8 cellular contexts compared by ENCODE assay signal in the genomic region with DNA sequence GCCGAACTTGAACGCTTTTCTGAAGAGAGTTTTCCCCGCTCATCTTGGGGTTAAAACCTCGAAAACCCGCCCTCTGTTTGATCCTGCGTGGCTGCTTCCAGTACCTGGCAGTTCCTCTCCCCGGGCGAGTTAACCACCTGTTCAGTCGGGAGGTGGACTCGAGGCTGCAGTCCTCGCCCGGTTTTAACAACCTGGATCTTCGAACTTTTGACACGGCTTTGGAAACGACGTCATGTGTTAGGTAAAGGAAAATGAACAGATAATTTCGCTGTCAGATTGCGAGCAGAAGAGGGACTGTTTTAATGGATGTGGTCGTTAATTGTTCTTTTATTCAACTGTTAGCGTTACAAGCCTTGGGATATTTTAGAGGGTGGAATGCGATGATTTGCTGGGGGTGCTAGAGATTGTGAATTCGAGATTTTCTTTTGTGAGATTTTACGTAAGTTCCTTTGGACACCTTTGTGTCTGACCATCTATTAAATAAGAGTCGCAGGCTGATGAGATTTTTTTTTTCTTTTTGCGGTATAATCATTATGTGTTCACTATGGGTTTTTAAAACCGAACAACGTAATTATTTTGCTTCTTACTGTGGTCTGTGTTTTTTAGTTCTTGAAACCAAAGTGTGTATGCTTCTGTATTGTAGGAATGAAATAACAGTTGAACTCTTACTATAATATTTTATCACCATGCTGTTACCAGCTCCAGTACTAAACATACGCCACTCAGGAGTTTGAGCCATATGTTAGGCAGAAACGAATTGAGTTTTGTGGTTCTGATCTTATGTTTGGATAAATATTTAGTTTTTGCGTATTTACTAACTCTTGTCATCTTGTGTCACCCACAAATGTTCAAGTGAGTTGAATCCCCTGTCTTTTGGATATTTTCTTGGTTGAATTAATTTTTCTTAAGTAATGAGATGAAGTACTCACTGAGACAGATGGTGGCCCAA. TPM values are rescaled to one million over a fixed set of nuclear protein-coding genes. Genes with fewer than 3 reads are reported as not detected.
A peak's percentile ranks its signal among the peaks of the same experiment; 100 is the strongest.
DNase-seq lines count a peak whose midpoint lies in the region; ATAC-seq and TF ChIP-seq lines count a peak whose summit lies in the region.

No MANE protein-coding gene starts in this region.

- no peaks in the 10 kb centered on the region for H3K27me3 ChIP-seq in mesendoderm (ENCODE audit: insufficient read depth, low read length, poor library complexity)
- H3K27me3 ChIP-seq in upper lobe of right lung = no peaks in the 10 kb centered on the region

- no CpG with 5 or more reads among the region's 30 CpGs for WGBS in mesendoderm (ENCODE audit: extremely low coverage, insufficient coverage, low lambda C conversion rate)

- peaks cover under 1% of the 10 kb centered on the region for H3K27me3 Mint-ChIP-seq in activated naive CD4-positive, alpha-beta T cell treated with anti-CD3 and anti-CD28 coated beads for 36 hours (ENCODE audit: low read depth)

- no peak overlapping the region for H4K5ac ChIP-seq in mesendoderm (ENCODE audit: low read length)

- peaks cover 51% of the 10 kb centered on the region for H3K79me2 ChIP-seq in OCI-LY7 (ENCODE audit: insufficient read depth, low read depth, low read length)
- peaks cover 16% of the 10 kb centered on the region for H3K79me2 ChIP-seq in mesendoderm (ENCODE audit: control insufficient read depth, insufficient read depth, low read length)

- no peak overlapping the region for H4K8ac ChIP-seq in mesendoderm (ENCODE audit: low read depth, low read length)

- CTCF ChIA-PET in activated naive CD4-positive, alpha-beta T cell treated with anti-CD3 and anti-CD28 coated beads for 36 hours (lab: Charles Lee) = no interaction called here
- CTCF ChIA-PET in OCI-LY7 (lab: Charles Lee; ENCODE audit: unreplicated experiment) = no interaction called here

- H3K4me3 Mint-ChIP-seq in activated naive CD4-positive, alpha-beta T cell treated with anti-CD3 and anti-CD28 coated beads for 36 hours = peak overlapping the region; percentile 96

- no peaks in the 10 kb centered on the region for H4K20me1 ChIP-seq in OCI-LY7 (ENCODE audit: insufficient read depth, low read length)

- peak overlapping the region; percentile 89 for H3K56ac ChIP-seq in mesendoderm (ENCODE audit: low read length)

- H3K9me3 Mint-ChIP-seq in activated naive CD4-positive, alpha-beta T cell treated with anti-CD3 and anti-CD28 coated beads for 36 hours = peaks cover 24% of the 10 kb centered on the region

- peak overlapping the region; percentile 2; the same call in 1 of the 2 replicates for H2AFZ ChIP-seq in OCI-LY7 (ENCODE audit: low read length)

- H3K23ac ChIP-seq in mesendoderm (ENCODE audit: low read length) = no peak overlapping the region

- intact Hi-C loops in activated naive CD4-positive, alpha-beta T cell treated with anti-CD3 and anti-CD28 coated beads for 36 hours (cut with micrococcal nuclease) = loop anchor here (1.0 to 5.0 kb wide), 17 partner anchors 18 to 940 kb away; a partner anchor contains a TSS
- intact Hi-C loops in OCI-LY7 (cut with micrococcal nuclease; ENCODE audit: unreplicated experiment) (loop anchor here (2.0 to 10.0 kb wide), 6 partner anchors 135 to 672 kb away; a partner anchor contains a TSS), upper lobe of right lung (cut with DNase I) (no loop called here)

- peaks cover 39% of the 10 kb centered on the region for H3K4me1 Mint-ChIP-seq in activated naive CD4-positive, alpha-beta T cell treated with anti-CD3 and anti-CD28 coated beads for 36 hours (ENCODE audit: low read depth)

- DNase-seq in activated naive CD4-positive, alpha-beta T cell treated with anti-CD3 and anti-CD28 coated beads for 36 hours = peak; percentile 75
- DNase-seq in activated naive CD4-positive, alpha-beta T cell (lab: John Stamatoyannopoulos, UW) = no peak
- DNase-seq in OCI-LY7 (ENCODE audit: low spot score) (peak; percentile 19), dermis blood vessel endothelial cell (peak; percentile 24), mesendoderm (no peak), upper lobe of right lung (no peak), SK-N-DZ (ENCODE audit: low spot score) (no peak)

- H3K18ac ChIP-seq in mesendoderm (ENCODE audit: low read length) = peak overlapping the region; percentile 86

- TF ChIP-seq CTCF in OCI-LY7 (conservative IDR thresholded peaks at IDR 0.05; ENCODE audit: low read length) (no peak), upper lobe of right lung (IDR thresholded peaks at IDR 0.05) (no peak)

- H3K9me2 ChIP-seq in OCI-LY7 (ENCODE audit: insufficient read depth, low read length) = no peaks in the 10 kb centered on the region

- H3K4me1 ChIP-seq in OCI-LY7 (ENCODE audit: insufficient read depth, low read length, poor library complexity, severe bottlenecking) = peaks cover 44% of the 10 kb centered on the region
- peaks cover 3% of the 10 kb centered on the region for H3K4me1 ChIP-seq in mesendoderm (ENCODE audit: control insufficient read depth, low read depth, low read length)
- H3K4me1 ChIP-seq in upper lobe of right lung = peaks cover 28% of the 10 kb centered on the region

- no peaks in the 10 kb centered on the region for H3K79me1 ChIP-seq in mesendoderm (ENCODE audit: low read length)

- peak overlapping the region; percentile 98 for H3K27ac Mint-ChIP-seq in activated naive CD4-positive, alpha-beta T cell treated with anti-CD3 and anti-CD28 coated beads for 36 hours

- no peaks in the 10 kb centered on the region; the same call in 1 of the 2 replicates for H3K36me3 ChIP-seq in OCI-LY7 (ENCODE audit: insufficient read depth, low read length)
- H3K36me3 ChIP-seq in mesendoderm (ENCODE audit: control insufficient read depth, insufficient read depth, low read length) = no peaks in the 10 kb centered on the region
- no peaks in the 10 kb centered on the region for H3K36me3 ChIP-seq in upper lobe of right lung

- peaks cover 13% of the 10 kb centered on the region; the same call in 1 of the 2 replicates for H3K9me3 ChIP-seq in OCI-LY7 (ENCODE audit: low read length)
- no peaks in the 10 kb centered on the region for H3K9me3 ChIP-seq in upper lobe of right lung

- no peak overlapping the region for H3K4ac ChIP-seq in mesendoderm (ENCODE audit: low read depth, low read length)

- peak overlapping the region; percentile 79 for H3K9ac ChIP-seq in mesendoderm (ENCODE audit: low read length)

- peak overlapping the region; percentile 91 for H3K27ac ChIP-seq in OCI-LY7 (ENCODE audit: low read depth, low read length, poor library complexity, severe bottlenecking)
- peak overlapping the region; percentile 69 for H3K27ac ChIP-seq in mesendoderm (ENCODE audit: low read depth, low read length)
- H3K27ac ChIP-seq in upper lobe of right lung = peak overlapping the region; percentile 99

- no peak overlapping the region for H2BK120ac ChIP-seq in mesendoderm (ENCODE audit: low read depth, low read length)

- TSS peak; percentile 70 for BruUV-seq in OCI-LY7 (replicated peaks; lab: Mats Ljungman, UMichigan)

- peak overlapping the region; percentile 83 for H3K4me2 ChIP-seq in OCI-LY7 (ENCODE audit: low read length)
- peak overlapping the region; percentile 32 for H3K4me2 ChIP-seq in mesendoderm (ENCODE audit: low read length)

- H2AK5ac ChIP-seq in mesendoderm (ENCODE audit: low read length) = no peak overlapping the region

- ATAC-seq in HG02943 (IDR thresholded peaks at IDR 0.05; ENCODE audit: low read depth, unreplicated experiment) (peak; percentile 7), upper lobe of right lung (no peak)

- no peak overlapping the region for H2BK15ac ChIP-seq in mesendoderm (replicated peaks; ENCODE audit: low read depth)

- no peak overlapping the region for H2BK5ac ChIP-seq in mesendoderm (ENCODE audit: low read length)

- peaks cover 26% of the 10 kb centered on the region for H3K36me3 Mint-ChIP-seq in activated naive CD4-positive, alpha-beta T cell treated with anti-CD3 and anti-CD28 coated beads for 36 hours (ENCODE audit: low read depth)

- H3K4me3 ChIP-seq in OCI-LY7 (ENCODE audit: low read depth, low read length, poor library complexity, severe bottlenecking) (peak overlapping the region; percentile 89), mesendoderm (ENCODE audit: low read length) (peak overlapping the region; percentile 79), upper lobe of right lung (peak overlapping the region; percentile 76)

- POLR2A ChIA-PET in OCI-LY7 (lab: Charles Lee) = interaction anchor here (1.1 to 1.4 kb wide), 3 partner anchors 11 to 147 kb away, joined by 3 to 6 read pairs (median 4); no protein-coding TSS in a partner anchor

RNA-seq across cellular contexts. Expression of a gene that starts 1.2 kb away (rescaled TPM):
- 10 to 100 TPM; 17.1 to 18.3 TPM for total RNA-seq in activated naive CD4-positive, alpha-beta T cell treated with anti-CD3 and anti-CD28 coated beads for 36 hours
- total RNA-seq in OCI-LY7 (2014; rRNA removed; shearing (Covaris generic)) = 33.0 and 38.7 TPM in 2 replicates
- total RNA-seq in OCI-LY7 (2022) = 59.6 and 69.0 TPM in 2 replicates
- 55.3 and 63.9 TPM in 2 replicates for total RNA-seq in dermis blood vessel endothelial cell
- polyA plus RNA-seq in mesendoderm (2013, experiment 1 of 2) = 15.6 TPM
- 16.3 TPM for polyA plus RNA-seq in mesendoderm (2013, experiment 2 of 2)
- total RNA-seq in upper lobe of right lung = 59.0 TPM
- 33.0 and 38.8 TPM in 2 replicates for polyA plus RNA-seq in SK-N-DZ (2014; cell fraction: cytosol; rRNA removed)
- polyA plus RNA-seq in SK-N-DZ (2014; cell fraction: nucleus; rRNA removed) = 49.3 and 50.0 TPM in 2 replicates

Comparison
In these comparisons a context has a peak if more than half of its experiments do, and no peak if none do; other contexts are left out.
1. DNase-seq: peak in activated naive CD4-positive, alpha-beta T cell treated with anti-CD3 and anti-CD28 coated beads for 36 hours (single experiment), OCI-LY7 (single experiment) and dermis blood vessel endothelial cell (single experiment); none in activated naive CD4-positive, alpha-beta T cell (0 of 4), mesendoderm (single experiment), upper lobe of right lung (single experiment) and SK-N-DZ (single experiment).
2. Peak in every context shown above with its lines, with median percentiles within 50 percentile points of each other: H3K27ac ChIP-seq and H3K4me3 ChIP-seq.